19 cellular contexts compared by ENCODE assay signal in genomic region chr17:40623419-40624217, GRCh38. TPM values are rescaled to one million over a fixed set of nuclear protein-coding genes. Genes with fewer than 3 reads are reported as not detected.
DNase-seq lines count a peak whose midpoint lies in the region; ATAC-seq, FAIRE-seq and TF ChIP-seq lines count a peak whose summit lies in the region.
"Had no signal": no experiment of that assay in that cellular context is flagged by ENCODE, and none has a peak within 500 bp of the region (broad histone marks: within the 10 kb centered on the region; RNA-seq: fewer than 3 reads in every experiment).

No MANE protein-coding gene starts in this region.

- H3K9me3 Mint-ChIP-seq in Calu3 (ENCODE audit: low read depth, unreplicated experiment): no peaks in the 10 kb centered on the region
- no peaks in the 10 kb centered on the region for H3K9me3 Mint-ChIP-seq in stimulated activated effector memory CD8-positive, alpha-beta T cell treated with anti-CD3 and anti-CD28 coated beads, Interleukin-12 subunit alpha, Interleukin-12 subunit beta, amount 100 ng/mL, for 72 hours

- H3K4me3 Mint-ChIP-seq in Calu3 (ENCODE audit: low read depth, unreplicated experiment): no peak overlapping the region
- no peak overlapping the region for H3K4me3 Mint-ChIP-seq in T-helper 17 cell
- no peak overlapping the region for H3K4me3 Mint-ChIP-seq in stimulated activated effector memory CD8-positive, alpha-beta T cell treated with anti-CD3 and anti-CD28 coated beads, Interleukin-12 subunit alpha, Interleukin-12 subunit beta, amount 100 ng/mL, for 72 hours

- H3K4me1 Mint-ChIP-seq in Calu3 (ENCODE audit: low read depth, unreplicated experiment) (peaks cover 10% of the 10 kb centered on the region), T-helper 17 cell (peaks cover 32% of the 10 kb centered on the region)
- peaks cover 54% of the 10 kb centered on the region for H3K4me1 Mint-ChIP-seq in stimulated activated effector memory CD8-positive, alpha-beta T cell treated with anti-CD3 and anti-CD28 coated beads, Interleukin-12 subunit alpha, Interleukin-12 subunit beta, amount 100 ng/mL, for 72 hours

- peak; percentile 20 for FAIRE-seq in HTR-8/SVneo (lab: Jason Lieb, UNC)
- FAIRE-seq: H54 had no signal

- CTCF ChIA-PET in Calu3 (lab: Charles Lee): interaction anchor here (0.6 to 12.5 kb wide), 11 partner anchors 8 to 714 kb away, joined by 3 to 262 read pairs (median 4); partner anchors contain the start of genes KRT24 and SMARCE1

- H3K36me3 Mint-ChIP-seq in Calu3 (ENCODE audit: insufficient read depth, unreplicated experiment) (peaks cover 33% of the 10 kb centered on the region), T-helper 17 cell (ENCODE audit: low read depth) (peaks cover under 1% of the 10 kb centered on the region)
- peaks cover 23% of the 10 kb centered on the region for H3K36me3 Mint-ChIP-seq in stimulated activated effector memory CD8-positive, alpha-beta T cell treated with anti-CD3 and anti-CD28 coated beads, Interleukin-12 subunit alpha, Interleukin-12 subunit beta, amount 100 ng/mL, for 72 hours

- TF ChIP-seq CTCF in Calu3 (IDR thresholded peaks at IDR 0.05; ENCODE audit: unreplicated experiment): no peak

- ATAC-seq in T-helper 17 cell (no peak), HG03469 (IDR thresholded peaks at IDR 0.05; ENCODE audit: unreplicated experiment) (no peak), HG03378 (IDR thresholded peaks at IDR 0.05; ENCODE audit: unreplicated experiment) (no peak), HG02884 (IDR thresholded peaks at IDR 0.05; ENCODE audit: unreplicated experiment) (no peak)
- ATAC-seq in stimulated activated effector memory CD8-positive, alpha-beta T cell treated with anti-CD3 and anti-CD28 coated beads, Interleukin-12 subunit alpha, Interleukin-12 subunit beta, amount 100 ng/mL, for 72 hours: no peak
- ATAC-seq: Panc1, Right ventricle myocardium inferior had no signal

- H3K27ac Mint-ChIP-seq in Calu3 (ENCODE audit: unreplicated experiment) (no peak overlapping the region), T-helper 17 cell (peak overlapping the region; percentile 56)
- peak overlapping the region; percentile 21 for H3K27ac Mint-ChIP-seq in stimulated activated effector memory CD8-positive, alpha-beta T cell treated with anti-CD3 and anti-CD28 coated beads, Interleukin-12 subunit alpha, Interleukin-12 subunit beta, amount 100 ng/mL, for 72 hours

- no TSS peak for BruUV-seq in Calu3 (replicated peaks; lab: Mats Ljungman, UMichigan)

- no peaks in the 10 kb centered on the region for H3K9me3 ChIP-seq in T-helper 17 cell (ENCODE audit: control insufficient read depth, low read length, poor library complexity, severe bottlenecking)

- H3K27me3 Mint-ChIP-seq in Calu3 (ENCODE audit: unreplicated experiment) (peaks cover 48% of the 10 kb centered on the region), T-helper 17 cell (no peaks in the 10 kb centered on the region)

- DNase-seq in Calu3: peak; percentile 11
- no peak for DNase-seq in HTR-8/SVneo (ENCODE audit: insufficient read length, low spot score)
- DNase-seq in T-helper 17 cell: no peak
- no peak for DNase-seq in stimulated activated effector memory CD8-positive, alpha-beta T cell treated with anti-CD3 and anti-CD28 coated beads, Interleukin-12 subunit alpha, Interleukin-12 subunit beta, amount 100 ng/mL, for 72 hours (ENCODE audit: low spot score in 2 of 2)
- DNase-seq: C1 segment of cervical spinal cord, COR-L47, DMS53, KBM-7, NCI-H1105, NCI-H1694 treated with DMSO at 0.1 percent for 48 hours, NCI-H69 had no signal

- intact Hi-C loops in Calu3 (cut with micrococcal nuclease; ENCODE audit: unreplicated experiment): no loop called here

RNA-seq across cellular contexts. Expression of gene SMARCE1, which starts 24.0 kb away (rescaled TPM):
- total RNA-seq in Calu3 (2022) (755 and 768 TPM in 2 replicates), T-helper 17 cell (10 to 100 TPM; 60.0 to 77.5 TPM)

RNA-seq across cellular contexts. Expression of gene KRT222, which starts 41.4 kb away (rescaled TPM):
- not detected in 2 replicates for total RNA-seq in Calu3 (2022)
- total RNA-seq in T-helper 17 cell: not detected
- total RNA-seq: HT1080 had no signal

RNA-seq across cellular contexts. Expression of gene CCR7, which starts 58.3 kb away (rescaled TPM):
- total RNA-seq in Calu3 (2022): not detected in 2 replicates
- total RNA-seq in T-helper 17 cell: 100 to 1,000 TPM; 165 to 182 TPM
- total RNA-seq: MCF 10A, Right ventricle myocardium inferior had no signal

Comparison
In these comparisons a context has a peak if more than half of its experiments do, and no peak if none do; other contexts are left out.
1. RNA of gene CCR7, which starts 58.3 kb away (total RNA-seq): 165 to 182 TPM in T-helper 17 cell; not detected in Calu3; every median in the first group is over 100 times any median in the second.